8 cellular contexts compared by ENCODE assay signal in the genomic region with DNA sequence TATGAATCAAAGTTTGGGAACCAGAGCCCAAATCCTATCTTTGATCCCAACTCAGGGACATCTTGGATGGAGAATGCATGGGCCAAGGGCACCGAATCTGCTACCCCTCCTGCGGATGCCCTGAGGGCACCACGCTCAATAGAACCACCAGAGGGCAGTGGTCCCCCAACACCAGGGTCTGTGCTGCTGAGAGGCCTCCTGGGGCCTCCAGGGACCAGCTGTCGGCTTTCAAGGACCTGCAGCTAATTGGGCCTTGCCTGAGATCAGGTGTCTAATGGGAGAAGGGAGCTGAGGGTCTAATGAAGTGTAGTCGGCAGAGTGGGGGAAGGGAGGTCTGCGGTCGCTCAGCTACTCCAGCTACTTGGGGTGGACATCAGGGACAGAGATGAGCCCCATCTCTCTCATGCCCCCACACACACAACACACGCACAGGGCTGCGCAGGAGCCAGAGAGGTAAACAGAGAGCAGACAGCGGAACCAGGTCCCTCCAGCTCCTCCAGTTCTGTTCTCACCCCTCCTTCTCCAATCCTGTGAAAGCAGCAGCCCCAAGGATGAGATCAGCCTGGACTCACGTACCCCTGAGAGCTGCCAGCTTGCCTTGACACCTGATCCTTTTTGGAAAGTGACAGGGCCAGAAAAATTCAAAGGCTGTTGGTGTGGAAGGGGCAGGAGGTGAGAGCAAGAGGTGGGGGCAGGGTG. TPM values are rescaled to one million over a fixed set of nuclear protein-coding genes. Genes with fewer than 3 reads are reported as not detected.
DNase-seq lines count a peak whose midpoint lies in the region; ATAC-seq and TF ChIP-seq lines count a peak whose summit lies in the region.

No MANE protein-coding gene starts in this region.

- no peak overlapping the region for H3K4me3 Mint-ChIP-seq in mesothelial cell of epicardium

- no peak overlapping the region for H3K4me3 ChIP-seq in effector memory CD4-positive, alpha-beta T cell (ENCODE audit: insufficient read depth, low read depth, low read length, poor library complexity, severe bottlenecking)

- H3K9me3 ChIP-seq in effector memory CD4-positive, alpha-beta T cell (ENCODE audit: control insufficient read depth, low read length) = no peaks in the 10 kb centered on the region

- ATAC-seq in GM18498 (IDR thresholded peaks at IDR 0.05; ENCODE audit: unreplicated experiment) (peak; percentile 76), HG03378 (IDR thresholded peaks at IDR 0.05; ENCODE audit: unreplicated experiment) (no peak)

- DNase-seq in HPDE6-E6E7 (ENCODE audit: extremely low spot score) (peak; percentile 33), NCI-H82 treated with DMSO at 0.1 percent for 48 hours (lab: John Stamatoyannopoulos, UW; ENCODE audit: unreplicated experiment) (peak; percentile 95), mesothelial cell of epicardium (ENCODE audit: low spot score in 2 of 2, unreplicated experiment in 2 of 2) (peak; percentile 44 to 74)
- DNase-seq in activated CD8-positive, alpha-beta memory T cell treated with anti-CD3 and anti-CD28 coated beads for 4 hours (ENCODE audit: low read depth in 2 of 2) = peak; percentile 59 to 64
- DNase-seq in effector memory CD4-positive, alpha-beta T cell = peak; percentile 58 to 67 (median 62)
- DNase-seq in stimulated activated CD8-positive, alpha-beta memory T cell treated with anti-CD3 and anti-CD28 coated beads, Interleukin-4, amount 100 ng/mL, for 1 hour (ENCODE audit: low read depth in 2 of 2, low spot score in 1 of 2) = peak; percentile 52 to 59

- H3K27me3 Mint-ChIP-seq in mesothelial cell of epicardium (ENCODE audit: low read depth) = no peaks in the 10 kb centered on the region

- peaks cover 50% of the 10 kb centered on the region for H3K36me3 ChIP-seq in effector memory CD4-positive, alpha-beta T cell (ENCODE audit: control insufficient read depth, insufficient read depth, low read length)

- no peak overlapping the region for H3K27ac Mint-ChIP-seq in mesothelial cell of epicardium

- peaks cover 13% of the 10 kb centered on the region for H3K4me1 ChIP-seq in effector memory CD4-positive, alpha-beta T cell (ENCODE audit: control insufficient read depth, insufficient read depth, low read length, poor library complexity, severe bottlenecking)

- peak overlapping the region; percentile 52 for H3K27ac ChIP-seq in effector memory CD4-positive, alpha-beta T cell (ENCODE audit: insufficient read depth, low read length, poor library complexity, severe bottlenecking)

- TF ChIP-seq CTCF in mesothelial cell of epicardium (IDR thresholded peaks at IDR 0.05; ENCODE audit: unreplicated experiment) = no peak

- no peaks in the 10 kb centered on the region for H3K27me3 ChIP-seq in effector memory CD4-positive, alpha-beta T cell (replicated peaks; ENCODE audit: control insufficient read depth, insufficient read depth, low read length, poor library complexity, severe bottlenecking)

- H3K9me3 Mint-ChIP-seq in mesothelial cell of epicardium = no peaks in the 10 kb centered on the region

- peaks cover 33% of the 10 kb centered on the region for H3K36me3 Mint-ChIP-seq in mesothelial cell of epicardium

- peaks cover 31% of the 10 kb centered on the region for H3K4me1 Mint-ChIP-seq in mesothelial cell of epicardium

RNA-seq across cellular contexts. Expression of a gene that starts 34.9 kb away (rescaled TPM):
- total RNA-seq in mesothelial cell of epicardium = 56.2 to 57.5 TPM (median 57.5 TPM) in 3 replicates

RNA-seq across cellular contexts. Expression of a gene that starts 48.0 kb away (rescaled TPM):
- 36.3 to 39.6 TPM (median 39.5 TPM) in 3 replicates for total RNA-seq in mesothelial cell of epicardium

Comparison
In these comparisons a context has a peak if more than half of its experiments do, and no peak if none do; other contexts are left out.
1. DNase-seq: peak in every context shown above with its lines; median percentile 95 in NCI-H82 treated with DMSO at 0.1 percent for 48 hours; 62 in effector memory CD4-positive, alpha-beta T cell; 62 in activated CD8-positive, alpha-beta memory T cell treated with anti-CD3 and anti-CD28 coated beads for 4 hours; 59 in mesothelial cell of epicardium; 56 in stimulated activated CD8-positive, alpha-beta memory T cell treated with anti-CD3 and anti-CD28 coated beads, Interleukin-4, amount 100 ng/mL, for 1 hour; 33 in HPDE6-E6E7.